In genomic region chr7:6606866-6607583, GRCh38 we compare ENCODE assay signal across 19 cellular contexts. TPM values are rescaled to one million over a fixed set of nuclear protein-coding genes. Genes with fewer than 3 reads are reported as not detected.
A peak's percentile ranks its signal among the peaks of the same experiment; 100 is the strongest.
DNase-seq lines count a peak whose midpoint lies in the region; ATAC-seq, FAIRE-seq and TF ChIP-seq lines count a peak whose summit lies in the region.
"Had no signal": no experiment of that assay in that cellular context is flagged by ENCODE, and none has a peak within 500 bp of the region (broad histone marks: within the 10 kb centered on the region; RNA-seq: fewer than 3 reads in every experiment).

No MANE protein-coding gene starts in this region.

- H3K4me3 Mint-ChIP-seq in stimulated activated naive CD8-positive, alpha-beta T cell treated with anti-CD3 and anti-CD28 coated beads, Interleukin-15, amount 100 ng/mL, for 72 hours = no peak overlapping the region
- H3K4me3 Mint-ChIP-seq: CD14-positive monocyte; CD8-positive, alpha-beta T cell; H9 had no signal

- H3K27me3 Mint-ChIP-seq in stimulated activated naive CD8-positive, alpha-beta T cell treated with anti-CD3 and anti-CD28 coated beads, Interleukin-15, amount 100 ng/mL, for 72 hours = no peaks in the 10 kb centered on the region

- no peaks in the 10 kb centered on the region for H3K4me1 ChIP-seq in kidney (ENCODE audit: control insufficient read depth in 1 of 2, insufficient read depth in 1 of 2, low read depth in 1 of 2, low read length in 2 of 2)

- no peaks in the 10 kb centered on the region for H3K9me3 ChIP-seq in kidney (ENCODE audit: control insufficient read depth in 1 of 2, low read length in 2 of 2)

- no peak for FAIRE-seq in kidney (lab: Jason Lieb, UNC)
- FAIRE-seq: A204.1, GM18507 had no signal

- no peak for TF ChIP-seq CTCF in kidney (IDR thresholded peaks at IDR 0.05; ENCODE audit: borderline replicate concordance, extremely low read depth, insufficient read depth)

- H3K36me3 ChIP-seq in H7 (replicated peaks; ENCODE audit: control insufficient read depth, insufficient read depth, low read length) (peaks cover 5% of the 10 kb centered on the region), kidney (ENCODE audit: control insufficient read depth in 1 of 2, insufficient read depth in 2 of 2, low read length in 2 of 2) (no peaks in the 10 kb centered on the region)

- H3K9ac ChIP-seq in kidney (ENCODE audit: low read length in 2 of 2) = no peak overlapping the region
- H3K9ac ChIP-seq: GM23248 had no signal

- H3K27ac ChIP-seq in kidney (ENCODE audit: low read depth in 2 of 2, low read length in 2 of 2) = no peak overlapping the region
- H3K27ac ChIP-seq: GM23248 had no signal

- H3K4me1 Mint-ChIP-seq in stimulated activated naive CD8-positive, alpha-beta T cell treated with anti-CD3 and anti-CD28 coated beads, Interleukin-15, amount 100 ng/mL, for 72 hours = peaks cover 11% of the 10 kb centered on the region
- H3K4me1 Mint-ChIP-seq: H9 had no signal

- no peak for DNase-seq in stimulated activated naive CD8-positive, alpha-beta T cell treated with anti-CD3 and anti-CD28 coated beads, Interleukin-15, amount 100 ng/mL, for 72 hours
- DNase-seq in stimulated activated naive CD8-positive, alpha-beta T cell treated with anti-CD3 and anti-CD28 coated beads, Interleukin-15, Interleukin-2, amounts not matched to agents 100 U/mL and 50 U/mL, for 24 hours = no peak
- DNase-seq in H7 (peak; percentile 55), kidney (peak; percentile 77), pons (ENCODE audit: low spot score) (no peak)
- no peak for DNase-seq in stimulated activated naive CD4-positive, alpha-beta T cell treated with Interleukin-2 at 50 U/mL for 16 hours (lab: John Stamatoyannopoulos, UW)
- DNase-seq in activated T-cell treated with anti-CD3 and anti-CD28 coated beads, Interleukin-2, amount 50 U/mL, for 1 hour = no peak
- DNase-seq: CD8-positive, alpha-beta T cell; COR-L47; DND-41; GDM1; GM23248; H9; IMR-90 had no signal

- H3K9me3 Mint-ChIP-seq in stimulated activated naive CD8-positive, alpha-beta T cell treated with anti-CD3 and anti-CD28 coated beads, Interleukin-15, amount 100 ng/mL, for 72 hours = no peaks in the 10 kb centered on the region
- H3K9me3 Mint-ChIP-seq: CD8-positive, alpha-beta T cell; H9 had no signal

- peak; percentile 59 for ATAC-seq in stimulated activated naive CD8-positive, alpha-beta T cell treated with anti-CD3 and anti-CD28 coated beads, Interleukin-15, amount 100 ng/mL, for 72 hours
- no peak for ATAC-seq in stimulated activated naive CD8-positive, alpha-beta T cell treated with anti-CD3 and anti-CD28 coated beads, Interleukin-15, Interleukin-2, amounts not matched to agents 100 U/mL and 50 U/mL, for 24 hours
- ATAC-seq: CD8-positive, alpha-beta T cell had no signal

- intact Hi-C loops in kidney (cut with DNase I) = no loop called here

- H3K27ac Mint-ChIP-seq in stimulated activated naive CD8-positive, alpha-beta T cell treated with anti-CD3 and anti-CD28 coated beads, Interleukin-15, amount 100 ng/mL, for 72 hours = peak overlapping the region; percentile 40 to 60
- H3K27ac Mint-ChIP-seq: CD14-positive monocyte; CD8-positive, alpha-beta T cell; H9 had no signal

- no peaks in the 10 kb centered on the region for H3K27me3 ChIP-seq in H7 (ENCODE audit: control insufficient read depth, insufficient read depth, low read length)

- no peak overlapping the region for H3K4me3 ChIP-seq in H7 (ENCODE audit: insufficient read depth, low read depth, low read length)
- H3K4me3 ChIP-seq in kidney (ENCODE audit: low read length in 2 of 2) = no peak overlapping the region
- H3K4me3 ChIP-seq: GM23248 had no signal

RNA-seq across cellular contexts. Expression of gene ZNF853, which starts 8.4 kb away (rescaled TPM):
- total RNA-seq in H7 (2014; rRNA removed; shearing (Covaris generic)) = 6.4 and 6.5 TPM in 2 replicates
- total RNA-seq in kidney = 5.4 TPM
- 3.4 TPM for polyA plus RNA-seq in kidney (ENCODE audit: insufficient read depth, low read depth, low replicate concordance)
- polyA plus RNA-seq: CD14-positive monocyte, GM23248 had no signal

RNA-seq across cellular contexts. Expression of gene INTS15, which starts 17.2 kb away (rescaled TPM):
- 24.7 and 30.7 TPM in 2 replicates for total RNA-seq in H7 (2014; rRNA removed; shearing (Covaris generic))
- 26.7 TPM for total RNA-seq in kidney
- 16.9 TPM for polyA plus RNA-seq in kidney (ENCODE audit: insufficient read depth, low read depth, low replicate concordance)

RNA-seq across cellular contexts. Expression of gene ZDHHC4, which starts 29.8 kb away (rescaled TPM):
- 54.8 and 63.2 TPM in 2 replicates for total RNA-seq in H7 (2014; rRNA removed; shearing (Covaris generic))
- 62.4 TPM for total RNA-seq in kidney
- polyA plus RNA-seq in kidney (ENCODE audit: insufficient read depth, low read depth, low replicate concordance) = 84.1 TPM

RNA-seq across cellular contexts. Expression of gene ZNF316, which starts 30.1 kb away (rescaled TPM):
- total RNA-seq in H7 (2014; rRNA removed; shearing (Covaris generic)) = 7.6 and 10.0 TPM in 2 replicates
- 31.7 TPM for total RNA-seq in kidney
- polyA plus RNA-seq in kidney (ENCODE audit: insufficient read depth, low read depth, low replicate concordance) = 7.2 TPM

RNA-seq across cellular contexts. Expression of gene GRID2IP, which starts 55.8 kb away (rescaled TPM):
- 0.28 and 0.33 TPM in 2 replicates for total RNA-seq in H7 (2014; rRNA removed; shearing (Covaris generic))
- total RNA-seq in kidney = 0.76 TPM
- 0.11 TPM for polyA plus RNA-seq in kidney (ENCODE audit: insufficient read depth, low read depth, low replicate concordance)
- total RNA-seq: GM23248, HT-29, IMR-90 had no signal
- polyA plus RNA-seq: BJ, CD14-positive monocyte, GM23248, IMR-90 had no signal

Comparison
In these comparisons a context has a peak if more than half of its experiments do, and no peak if none do; other contexts are left out.
1. DNase-seq: peak in H7 (single experiment) and kidney (single experiment); none in stimulated activated naive CD8-positive, alpha-beta T cell treated with anti-CD3 and anti-CD28 coated beads, Interleukin-15, amount 100 ng/mL, for 72 hours (0 of 2), stimulated activated naive CD8-positive, alpha-beta T cell treated with anti-CD3 and anti-CD28 coated beads, Interleukin-15, Interleukin-2, amounts not matched to agents 100 U/mL and 50 U/mL, for 24 hours (single experiment), stimulated activated naive CD4-positive, alpha-beta T cell treated with Interleukin-2 at 50 U/mL for 16 hours (single experiment), activated T-cell treated with anti-CD3 and anti-CD28 coated beads, Interleukin-2, amount 50 U/mL, for 1 hour (single experiment) and pons (single experiment).